8 cellular contexts compared by ENCODE assay signal in the genomic region with DNA sequence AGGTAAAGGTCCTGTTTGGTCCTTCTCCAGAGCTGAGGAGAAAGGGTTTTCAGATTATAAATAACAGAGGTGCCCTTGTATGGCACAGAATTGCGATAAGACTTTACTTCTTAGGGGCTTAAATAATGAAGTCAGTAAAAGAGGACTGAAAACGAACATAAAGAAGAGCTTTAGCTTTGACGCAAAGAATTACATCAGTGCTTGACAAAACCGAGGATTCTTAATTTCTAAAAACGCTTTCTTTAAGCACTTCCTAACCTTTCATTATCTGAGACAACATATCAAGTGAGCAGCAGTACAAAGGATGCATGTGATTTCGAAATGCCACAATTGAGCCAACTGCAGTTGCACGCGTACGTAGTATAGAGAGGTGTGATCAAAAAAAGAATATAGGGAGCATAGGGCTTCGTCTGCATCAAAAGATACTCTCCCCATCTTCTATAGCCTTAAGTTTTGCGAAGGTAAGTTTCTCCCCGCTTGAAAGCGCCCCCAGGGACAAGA. TPM values are rescaled to one million over a fixed set of nuclear protein-coding genes. Genes with fewer than 3 reads are reported as not detected.
A peak's percentile ranks its signal among the peaks of the same experiment; 100 is the strongest.
DNase-seq lines count a peak whose midpoint lies in the region; ATAC-seq and TF ChIP-seq lines count a peak whose summit lies in the region.

No MANE protein-coding gene starts in this region.

- ATAC-seq in CD4-positive, alpha-beta T cell (ENCODE audit: poor library complexity): peak; percentile 28
- no peak for ATAC-seq in central memory CD8-positive, alpha-beta T cell (replicated peaks; ENCODE audit: extremely low read depth, poor library complexity, severe bottlenecking)
- ATAC-seq in naive thymus-derived CD4-positive, alpha-beta T cell: peak; percentile 36
- no peak for ATAC-seq in GM18517 (IDR thresholded peaks at IDR 0.05; ENCODE audit: unreplicated experiment)

- H3K36me3 Mint-ChIP-seq in CD4-positive, alpha-beta T cell (ENCODE audit: low read depth): peaks cover 28% of the 10 kb centered on the region
- H3K36me3 Mint-ChIP-seq in central memory CD8-positive, alpha-beta T cell (ENCODE audit: insufficient read depth): peaks cover 19% of the 10 kb centered on the region
- H3K36me3 Mint-ChIP-seq in naive thymus-derived CD4-positive, alpha-beta T cell: peaks cover 0 to 16% (median 3%) of the 10 kb centered on the region in 5 donors

- no peak for DNase-seq in CD4-positive, alpha-beta T cell
- peak; percentile 34 for DNase-seq in NCI-H146 treated with DMSO at 0.1 percent for 48 hours (lab: John Stamatoyannopoulos, UW; ENCODE audit: unreplicated experiment)
- no peak for DNase-seq in central memory CD8-positive, alpha-beta T cell (ENCODE audit: low spot score in 2 of 2)
- DNase-seq in naive thymus-derived CD4-positive, alpha-beta T cell: peak in 7 of 9 donors; percentile 62 to 85 (median 78)
- DNase-seq in SHP77 (lab: John Stamatoyannopoulos, UW): no peak
- DNase-seq in G401 (ENCODE audit: low spot score): no peak
- DNase-seq in head of caudate nucleus: no peak

- no peaks in the 10 kb centered on the region for H3K27me3 Mint-ChIP-seq in CD4-positive, alpha-beta T cell
- H3K27me3 Mint-ChIP-seq in central memory CD8-positive, alpha-beta T cell: no peaks in the 10 kb centered on the region
- peaks cover 0 to 3% (median 0%) of the 10 kb centered on the region in 5 donors for H3K27me3 Mint-ChIP-seq in naive thymus-derived CD4-positive, alpha-beta T cell

- H3K27ac ChIP-seq in CD4-positive, alpha-beta T cell (ENCODE audit: low read depth, low read length): peak overlapping the region; percentile 96
- peak overlapping the region; percentile 97 for H3K27ac ChIP-seq in naive thymus-derived CD4-positive, alpha-beta T cell (ENCODE audit: low read depth, low read length)

- H3K4me1 ChIP-seq in naive thymus-derived CD4-positive, alpha-beta T cell (ENCODE audit: control insufficient read depth in 2 of 2, insufficient read depth in 2 of 2, low read length in 2 of 2): peaks cover 10 to 16% of the 10 kb centered on the region in 2 donors

- CTCF ChIA-PET in CD4-positive, alpha-beta T cell (lab: Charles Lee): no interaction called here
- CTCF ChIA-PET in naive thymus-derived CD4-positive, alpha-beta T cell (lab: Charles Lee): no interaction called here

- no peak for TF ChIP-seq CTCF in CD4-positive, alpha-beta T cell (IDR thresholded peaks at IDR 0.05)

- no peaks in the 10 kb centered on the region for H3K9me3 Mint-ChIP-seq in CD4-positive, alpha-beta T cell
- H3K9me3 Mint-ChIP-seq in central memory CD8-positive, alpha-beta T cell: no peaks in the 10 kb centered on the region
- H3K9me3 Mint-ChIP-seq in naive thymus-derived CD4-positive, alpha-beta T cell: peaks cover 0 to 5% (median 0%) of the 10 kb centered on the region in 11 donors

- in situ Hi-C loops in G401 (cut with HindIII; ENCODE audit: low sequenced_read_pairs): no loop called here

- POLR2A ChIA-PET in CD4-positive, alpha-beta T cell (lab: Charles Lee): interaction anchor here (2.5 kb wide), 1 partner anchor 64 kb away, joined by 19 read pairs; a partner anchor contains a TSS
- POLR2A ChIA-PET in naive thymus-derived CD4-positive, alpha-beta T cell (lab: Charles Lee): interaction anchor here (0.9 to 3.1 kb wide), 3 partner anchors 61 to 68 kb away, joined by 3 to 13 read pairs (median 4); a partner anchor contains a TSS

- peaks cover 39% of the 10 kb centered on the region for H3K4me1 Mint-ChIP-seq in CD4-positive, alpha-beta T cell (ENCODE audit: low read depth)
- H3K4me1 Mint-ChIP-seq in central memory CD8-positive, alpha-beta T cell: peaks cover 29% of the 10 kb centered on the region
- peaks cover 19 to 40% (median 33%) of the 10 kb centered on the region in 7 donors for H3K4me1 Mint-ChIP-seq in naive thymus-derived CD4-positive, alpha-beta T cell

- H3K4me3 ChIP-seq in naive thymus-derived CD4-positive, alpha-beta T cell (ENCODE audit: low read length): peak overlapping the region; percentile 91

- no peaks in the 10 kb centered on the region for H3K9me3 ChIP-seq in CD4-positive, alpha-beta T cell (ENCODE audit: control insufficient read depth, low read length)
- H3K9me3 ChIP-seq in naive thymus-derived CD4-positive, alpha-beta T cell (ENCODE audit: control insufficient read depth in 2 of 3, low read length in 3 of 3): no peaks in the 10 kb centered on the region

- intact Hi-C loops in CD4-positive, alpha-beta T cell (cut with DNase I, micrococcal nuclease): no loop called here
- intact Hi-C loops in naive thymus-derived CD4-positive, alpha-beta T cell (cut with micrococcal nuclease): loop anchor here (5.0 kb wide), 2 partner anchors 64 to 116 kb away; no protein-coding TSS in a partner anchor
- intact Hi-C loops in head of caudate nucleus (cut with DNase I): no loop called here

- peaks cover 0 to 9% (median 1%) of the 10 kb centered on the region in 3 experiments for H3K36me3 ChIP-seq in naive thymus-derived CD4-positive, alpha-beta T cell (ENCODE audit: control insufficient read depth in 2 of 3, insufficient read depth in 3 of 3, low read length in 3 of 3)

- no peaks in the 10 kb centered on the region for H3K27me3 ChIP-seq in CD4-positive, alpha-beta T cell (ENCODE audit: control insufficient read depth, insufficient read depth, low read length)
- no peaks in the 10 kb centered on the region for H3K27me3 ChIP-seq in naive thymus-derived CD4-positive, alpha-beta T cell (ENCODE audit: control insufficient read depth in 2 of 2, insufficient read depth in 2 of 2, low read length in 2 of 2)

- H3K4me3 Mint-ChIP-seq in CD4-positive, alpha-beta T cell: peak overlapping the region; percentile 95
- peak overlapping the region; percentile 88 for H3K4me3 Mint-ChIP-seq in central memory CD8-positive, alpha-beta T cell
- peak overlapping the region; percentile 83 to 96 (median 92) for H3K4me3 Mint-ChIP-seq in naive thymus-derived CD4-positive, alpha-beta T cell

- H3K27ac Mint-ChIP-seq in CD4-positive, alpha-beta T cell: peak overlapping the region; percentile 91
- H3K27ac Mint-ChIP-seq in central memory CD8-positive, alpha-beta T cell (ENCODE audit: low read depth): peak overlapping the region; percentile 90
- H3K27ac Mint-ChIP-seq in naive thymus-derived CD4-positive, alpha-beta T cell: peak overlapping the region; percentile 89 to 100 (median 98)

RNA-seq across cellular contexts. Expression of a gene that starts 0.8 kb away (rescaled TPM):
- total RNA-seq in CD4-positive, alpha-beta T cell: 100 to 1,000 TPM; 254 to 258 TPM
- total RNA-seq in naive thymus-derived CD4-positive, alpha-beta T cell: 100 to 1,000 TPM in 2 of 5 experiments, 10 to 100 TPM in 3; 26.4 to 165 (median 73.8) TPM
- 10 to 100 TPM; 37.9 to 47.5 TPM for polyA plus RNA-seq in naive thymus-derived CD4-positive, alpha-beta T cell
- 16.6 and 24.1 TPM in 2 replicates for total RNA-seq in G401 (2014; rRNA removed; shearing (Covaris generic))

Comparison
In these comparisons a context has a peak if more than half of its experiments do, and no peak if none do; other contexts are left out.
1. ATAC-seq: peak in CD4-positive, alpha-beta T cell (single experiment) and naive thymus-derived CD4-positive, alpha-beta T cell (single experiment); none in central memory CD8-positive, alpha-beta T cell (single experiment) and GM18517 (single experiment).
2. DNase-seq: peak in NCI-H146 treated with DMSO at 0.1 percent for 48 hours (single experiment) and naive thymus-derived CD4-positive, alpha-beta T cell (7 of 9); none in CD4-positive, alpha-beta T cell (0 of 10), central memory CD8-positive, alpha-beta T cell (0 of 2), SHP77 (0 of 2), G401 (single experiment) and head of caudate nucleus (0 of 42).
3. intact Hi-C loops: an anchor here in naive thymus-derived CD4-positive, alpha-beta T cell (5.0 kb wide); none called in CD4-positive, alpha-beta T cell and head of caudate nucleus.
4. Peak in every context shown above with its lines, with median percentiles within 50 percentile points of each other: H3K27ac Mint-ChIP-seq and H3K4me3 Mint-ChIP-seq.